In the genomic region with DNA sequence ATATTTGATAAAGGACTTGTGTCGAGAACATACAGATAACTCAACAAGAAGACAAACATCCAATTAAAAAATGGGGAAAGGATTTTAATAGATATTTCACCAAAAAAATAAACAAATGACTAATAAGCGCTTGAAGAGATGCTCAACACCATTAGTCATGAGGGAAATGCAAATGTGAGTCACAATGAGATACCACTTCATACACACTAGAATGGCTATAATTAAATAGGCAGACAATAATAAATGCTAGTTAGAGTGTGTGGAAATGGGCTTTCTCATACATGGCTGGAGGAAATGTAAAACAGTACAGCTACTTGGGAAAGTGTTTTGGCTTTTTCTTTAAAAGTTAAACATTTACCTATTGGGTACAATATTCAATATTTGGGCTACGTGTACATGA, we compare ENCODE assay signal across 15 cellular contexts. TPM values are rescaled to one million over a fixed set of nuclear protein-coding genes. Genes with fewer than 3 reads are reported as not detected.
A peak's percentile ranks its signal among the peaks of the same experiment; 100 is the strongest.
DNase-seq lines count a peak whose midpoint lies in the region; ATAC-seq and TF ChIP-seq lines count a peak whose summit lies in the region.
"Had no signal": no experiment of that assay in that cellular context is flagged by ENCODE, and none has a peak within 500 bp of the region (broad histone marks: within the 10 kb centered on the region; RNA-seq: fewer than 3 reads in every experiment).

No MANE protein-coding gene starts in this region.

- no peak overlapping the region for H3K9ac ChIP-seq in fibroblast of lung (ENCODE audit: insufficient read depth, low read length)
- H3K9ac ChIP-seq: neural progenitor cell had no signal

- no peak overlapping the region for H3K4me3 ChIP-seq in breast epithelium
- no peak overlapping the region for H3K4me3 ChIP-seq in RWPE2 (ENCODE audit: severe bottlenecking)
- H3K4me3 ChIP-seq in fibroblast of lung (replicated peaks in 1 of 4; ENCODE audit: control extremely low read depth in 1 of 4, insufficient read depth in 1 of 4, low read depth in 3 of 4, low read length in 4 of 4): no peak overlapping the region
- H3K4me3 ChIP-seq: gastroesophageal sphincter, left ventricle myocardium inferior, neural progenitor cell, upper lobe of right lung had no signal

- H3K4me3 Mint-ChIP-seq in MCF 10A (ENCODE audit: unreplicated experiment): no peak overlapping the region
- H3K4me3 Mint-ChIP-seq: activated CD4-positive, alpha-beta T cell treated with anti-CD3 and anti-CD28 coated beads for 36 hours; neural progenitor cell had no signal

- H2AFZ ChIP-seq in fibroblast of lung (ENCODE audit: low read length): no peak overlapping the region
- H2AFZ ChIP-seq: neural progenitor cell had no signal

- H3K79me2 ChIP-seq in fibroblast of lung (ENCODE audit: control insufficient read depth, insufficient read depth, low read length): no peaks in the 10 kb centered on the region

- no peak for TF ChIP-seq CTCF in MCF 10A (IDR thresholded peaks at IDR 0.05; ENCODE audit: unreplicated experiment)
- no peak for TF ChIP-seq CTCF in breast epithelium (IDR thresholded peaks at IDR 0.05)
- TF ChIP-seq CTCF in RWPE2 (IDR thresholded peaks at IDR 0.05; ENCODE audit: poor library complexity, severe bottlenecking): no peak
- TF ChIP-seq CTCF in fibroblast of lung (conservative IDR thresholded peaks at IDR 0.05 in 1 of 2, IDR thresholded peaks at IDR 0.05 in 1 of 2; ENCODE audit: low read depth in 1 of 2, low read length in 2 of 2): no peak

- H3K27ac Mint-ChIP-seq in MCF 10A (ENCODE audit: low read depth, unreplicated experiment): peak overlapping the region; percentile 69
- H3K27ac Mint-ChIP-seq: activated T-helper 2 cell treated with anti-CD3 and anti-CD28 coated beads, Interferon-gamma antibody, Interleukin-2, Interleukin-4, amounts not matched to agents 10 μg/mL and 5 μg/mL and 100 μg/mL, durations not matched to agents 14 hours and 24 hours and 36 hours; neural progenitor cell had no signal

- H3K36me3 ChIP-seq in breast epithelium (no peaks in the 10 kb centered on the region), RWPE2 (ENCODE audit: low read depth) (no peaks in the 10 kb centered on the region), fibroblast of lung (ENCODE audit: control insufficient read depth, insufficient read depth, low read length) (no peaks in the 10 kb centered on the region)
- H3K36me3 ChIP-seq: gastroesophageal sphincter, left ventricle myocardium inferior, neural progenitor cell, upper lobe of right lung had no signal

- no peaks in the 10 kb centered on the region for H3K36me3 Mint-ChIP-seq in MCF 10A (ENCODE audit: insufficient read depth, unreplicated experiment)
- H3K36me3 Mint-ChIP-seq: neural progenitor cell had no signal

- CTCF ChIA-PET in MCF 10A (lab: Yijun Ruan, JAX): interaction anchor here (0.6 to 0.7 kb wide), 3 partner anchors 33 to 532 kb away, joined by 3 to 4 read pairs (median 4); no protein-coding TSS in a partner anchor

- ATAC-seq in RWPE2 (ENCODE audit: low read depth) (peak; percentile 99), HG03159 (IDR thresholded peaks at IDR 0.05; ENCODE audit: unreplicated experiment) (no peak), GM21423 (IDR thresholded peaks at IDR 0.05; ENCODE audit: unreplicated experiment) (no peak), GM21447 (IDR thresholded peaks at IDR 0.05; ENCODE audit: unreplicated experiment) (no peak)
- ATAC-seq: activated CD4-positive, alpha-beta T cell treated with anti-CD3 and anti-CD28 coated beads for 36 hours; gastroesophageal sphincter; upper lobe of right lung had no signal

- DNase-seq in MCF 10A (ENCODE audit: unreplicated experiment) (peak; percentile 74), breast epithelium (ENCODE audit: low spot score in 2 of 2) (no peak), RWPE2 (ENCODE audit: low spot score) (no peak), fibroblast of lung (ENCODE audit: low read depth in 2 of 2) (peak; percentile 89 to 92), NCI-H524 (lab: John Stamatoyannopoulos, UW) (no peak)
- DNase-seq: activated CD4-positive, alpha-beta T cell treated with anti-CD3 and anti-CD28 coated beads for 36 hours; left ventricle myocardium inferior; NCI-H526 treated with DMSO at 0.1 percent for 48 hours; upper lobe of right lung had no signal

- no peak overlapping the region for H3K4me2 ChIP-seq in fibroblast of lung (ENCODE audit: extremely low read depth, insufficient read depth, low read length)
- H3K4me2 ChIP-seq: neural progenitor cell had no signal

- POLR2A ChIA-PET in MCF 10A (lab: Yijun Ruan, JAX): interaction anchor here (2.4 kb wide), 1 partner anchor 13 kb away, joined by 13 read pairs; no protein-coding TSS in a partner anchor

- H3K9me3 Mint-ChIP-seq in MCF 10A (ENCODE audit: unreplicated experiment): no peaks in the 10 kb centered on the region
- H3K9me3 Mint-ChIP-seq: activated T-helper 2 cell treated with anti-CD3 and anti-CD28 coated beads, Interferon-gamma antibody, Interleukin-2, Interleukin-4, amounts not matched to agents 10 μg/mL and 5 μg/mL and 100 μg/mL, durations not matched to agents 14 hours and 24 hours and 36 hours had no signal

- TF ChIP-seq POLR2A in breast epithelium (IDR thresholded peaks at IDR 0.05): no peak

- peaks cover 12% of the 10 kb centered on the region for H3K4me1 Mint-ChIP-seq in MCF 10A (ENCODE audit: insufficient read depth, unreplicated experiment)
- H3K4me1 Mint-ChIP-seq: activated CD4-positive, alpha-beta T cell treated with anti-CD3 and anti-CD28 coated beads for 36 hours had no signal

- no TSS peak for BruUV-seq in MCF 10A (replicated peaks; lab: Mats Ljungman, UMichigan)

- H3K27me3 ChIP-seq in breast epithelium: no peaks in the 10 kb centered on the region
- no peaks in the 10 kb centered on the region for H3K27me3 ChIP-seq in RWPE2 (ENCODE audit: insufficient read depth, poor library complexity, severe bottlenecking)
- H3K27me3 ChIP-seq in fibroblast of lung (ENCODE audit: control insufficient read depth, insufficient read depth, low read length): no peaks in the 10 kb centered on the region
- H3K27me3 ChIP-seq: neural progenitor cell, upper lobe of right lung had no signal

- no peaks in the 10 kb centered on the region for H3K27me3 Mint-ChIP-seq in MCF 10A (ENCODE audit: insufficient read depth, unreplicated experiment)

- intact Hi-C loops in MCF 10A (cut with micrococcal nuclease): no loop called here
- intact Hi-C loops in breast epithelium (cut with DNase I; ENCODE audit: low total_unique reads): no loop called here

- H3K4me1 ChIP-seq in breast epithelium: no peaks in the 10 kb centered on the region
- H3K4me1 ChIP-seq in RWPE2 (ENCODE audit: insufficient read depth, poor library complexity, severe bottlenecking): peaks cover 19% of the 10 kb centered on the region
- H3K4me1 ChIP-seq in fibroblast of lung (ENCODE audit: control insufficient read depth, extremely low read depth, insufficient read depth, low read length): no peaks in the 10 kb centered on the region
- H3K4me1 ChIP-seq: gastroesophageal sphincter, left ventricle myocardium inferior, upper lobe of right lung had no signal

- H3K9me3 ChIP-seq in breast epithelium (no peaks in the 10 kb centered on the region), RWPE2 (ENCODE audit: severe bottlenecking) (no peaks in the 10 kb centered on the region), fibroblast of lung (ENCODE audit: control insufficient read depth, insufficient read depth, low read depth, low read length) (no peaks in the 10 kb centered on the region)
- H3K9me3 ChIP-seq: gastroesophageal sphincter, left ventricle myocardium inferior, upper lobe of right lung had no signal

- H3K27ac ChIP-seq in breast epithelium (no peak overlapping the region), RWPE2 (ENCODE audit: poor library complexity, severe bottlenecking) (peak overlapping the region; percentile 50), fibroblast of lung (ENCODE audit: insufficient read depth, low read length) (no peak overlapping the region)
- H3K27ac ChIP-seq: gastroesophageal sphincter, left ventricle myocardium inferior, neural progenitor cell, upper lobe of right lung had no signal

- no peaks in the 10 kb centered on the region for H4K20me1 ChIP-seq in fibroblast of lung (ENCODE audit: control insufficient read depth, extremely low read depth, insufficient read depth, low read length)

RNA-seq across cellular contexts. Expression of gene DLK1, which starts 34.8 kb away (rescaled TPM):
- not detected in 2 replicates for total RNA-seq in MCF 10A (2022)
- 1 to 10 TPM in 2 of 3 donors, not detected in 1; 1.2 to 5.2 TPM for total RNA-seq in breast epithelium
- not detected in 2 replicates for total RNA-seq in fibroblast of lung
- polyA plus RNA-seq in fibroblast of lung: not detected in 2 replicates
- not detected in 2 replicates for polyA plus RNA-seq in fibroblast of lung (2012)
- polyA minus RNA-seq in fibroblast of lung (ENCODE audit: low replicate concordance): not detected in 2 replicates
- total RNA-seq: activated CD4-positive, alpha-beta T cell treated with anti-CD3 and anti-CD28 coated beads for 36 hours; activated T-helper 2 cell treated with anti-CD3 and anti-CD28 coated beads, Interferon-gamma antibody, Interleukin-2, Interleukin-4, amounts not matched to agents 10 μg/mL and 5 μg/mL and 100 μg/mL, durations not matched to agents 14 hours and 24 hours and 36 hours; gastroesophageal sphincter; upper lobe of right lung had no signal

Comparison
In these comparisons a context has a peak if more than half of its experiments do, and no peak if none do; other contexts are left out.
1. DNase-seq: peak in MCF 10A (single experiment) and fibroblast of lung (2 of 2); none in breast epithelium (0 of 2), RWPE2 (single experiment) and NCI-H524 (0 of 2).